2 cellular contexts compared by ENCODE assay signal in the genomic region with DNA sequence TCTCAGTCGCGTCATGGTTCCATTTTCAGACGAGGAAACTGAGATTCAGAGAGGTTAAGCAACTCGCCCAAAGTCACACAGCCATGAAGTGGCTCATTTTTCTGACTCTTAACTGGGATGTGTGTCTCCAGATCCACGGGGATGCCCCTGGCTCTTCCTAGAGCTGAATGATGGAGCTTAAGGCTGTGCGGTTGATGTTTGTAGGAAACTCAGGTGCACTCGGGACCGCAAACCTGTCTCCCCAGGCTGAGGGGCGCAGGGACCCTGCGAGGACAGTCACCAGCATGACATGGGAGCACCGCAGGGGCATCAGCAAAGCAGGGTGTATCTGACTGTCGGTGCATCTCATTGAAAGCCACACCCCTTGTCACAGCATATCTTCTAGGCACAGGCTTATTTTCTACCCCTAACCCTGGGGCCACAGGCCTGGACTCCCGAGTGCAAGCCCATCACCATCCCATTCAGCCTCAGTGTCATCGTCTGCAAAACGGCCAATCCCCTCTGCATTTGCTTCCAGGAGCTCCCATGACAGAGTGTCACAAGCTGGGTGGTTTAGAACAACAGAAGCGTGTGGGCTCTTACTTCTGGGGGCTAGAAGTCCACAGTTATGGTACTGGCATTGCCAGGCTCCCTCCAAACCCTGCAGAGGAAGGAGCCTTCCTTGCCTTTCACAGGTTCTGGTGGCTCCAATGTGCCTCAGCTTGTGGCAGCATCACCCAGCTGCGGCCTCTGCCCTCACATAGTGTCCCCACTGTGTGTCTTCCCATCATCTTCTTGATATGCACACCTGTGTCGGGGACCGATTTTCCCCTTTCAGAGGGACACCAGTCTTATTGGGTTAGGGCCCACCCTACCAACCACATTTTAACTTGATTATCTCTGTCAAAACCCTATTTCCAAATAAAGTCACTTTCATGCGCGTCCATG.
TF ChIP-seq lines count a peak whose summit lies in the region.

No MANE protein-coding gene starts in this region.

TF ChIP-seq in GM23338, 12 proteins besides CTCF, POLR2A, EP300 and RAD21:
- TF ChIP-seq ZNF114 (CRISPR knock-in tag; IDR thresholded peaks at IDR 0.05) (no peak), NANOG (IDR thresholded peaks at IDR 0.05; ENCODE audit: borderline replicate concordance) (no peak), REST (IDR thresholded peaks at IDR 0.05; ENCODE audit: unreplicated experiment) (no peak), EZH2 (IDR thresholded peaks at IDR 0.05; ENCODE audit: low read depth, unreplicated experiment) (no peak), ZNF331 (CRISPR knock-in tag; IDR thresholded peaks at IDR 0.05; ENCODE audit: low read depth) (no peak), EZH2phosphoT487 (IDR thresholded peaks at IDR 0.05; ENCODE audit: unreplicated experiment) (no peak), STAT1 (IDR thresholded peaks at IDR 0.05; ENCODE audit: unreplicated experiment) (no peak)
- TF ChIP-seq, protein P1, sequence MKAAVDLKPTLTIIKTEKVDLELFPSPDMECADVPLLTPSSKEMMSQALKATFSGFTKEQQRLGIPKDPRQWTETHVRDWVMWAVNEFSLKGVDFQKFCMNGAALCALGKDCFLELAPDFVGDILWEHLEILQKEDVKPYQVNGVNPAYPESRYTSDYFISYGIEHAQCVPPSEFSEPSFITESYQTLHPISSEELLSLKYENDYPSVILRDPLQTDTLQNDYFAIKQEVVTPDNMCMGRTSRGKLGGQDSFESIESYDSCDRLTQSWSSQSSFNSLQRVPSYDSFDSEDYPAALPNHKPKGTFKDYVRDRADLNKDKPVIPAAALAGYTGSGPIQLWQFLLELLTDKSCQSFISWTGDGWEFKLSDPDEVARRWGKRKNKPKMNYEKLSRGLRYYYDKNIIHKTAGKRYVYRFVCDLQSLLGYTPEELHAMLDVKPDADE (IDR thresholded peaks at IDR 0.05): no peak

TF ChIP-seq in IMR-90, 13 proteins besides CTCF, POLR2A, EP300 and RAD21:
- TF ChIP-seq CEBPB (IDR thresholded peaks at IDR 0.05; ENCODE audit: low read depth, low read length) (no peak), MAZ (IDR thresholded peaks at IDR 0.05; ENCODE audit: borderline replicate concordance, low read depth, low read length) (no peak), MAFK (IDR thresholded peaks at IDR 0.05; ENCODE audit: low read depth, low read length) (no peak), CHD1 (IDR thresholded peaks at IDR 0.05; ENCODE audit: low read depth, low read length) (no peak), MXI1 (IDR thresholded peaks at IDR 0.05; ENCODE audit: borderline replicate concordance, low read depth, low read length) (no peak), FOS (IDR thresholded peaks at IDR 0.05; ENCODE audit: low read depth, low read length) (no peak), RCOR1 (IDR thresholded peaks at IDR 0.05; ENCODE audit: insufficient replicate concordance, low read length) (no peak), ELK1 (IDR thresholded peaks at IDR 0.05; ENCODE audit: borderline replicate concordance, low read depth, low read length) (no peak), RFX5 (IDR thresholded peaks at IDR 0.05; ENCODE audit: low read depth, low read length) (no peak), BHLHE40 (IDR thresholded peaks at IDR 0.05; ENCODE audit: low read depth, low read length) (no peak), SMC3 (IDR thresholded peaks at IDR 0.05; ENCODE audit: low read depth, low read length) (no peak), USF2 (IDR thresholded peaks at IDR 0.05; ENCODE audit: low read depth, low read length) (no peak), NFE2L2 (IDR thresholded peaks at IDR 0.05; ENCODE audit: low read depth, low read length) (no peak)
